8 cellular contexts compared by ENCODE assay signal in the genomic region with DNA sequence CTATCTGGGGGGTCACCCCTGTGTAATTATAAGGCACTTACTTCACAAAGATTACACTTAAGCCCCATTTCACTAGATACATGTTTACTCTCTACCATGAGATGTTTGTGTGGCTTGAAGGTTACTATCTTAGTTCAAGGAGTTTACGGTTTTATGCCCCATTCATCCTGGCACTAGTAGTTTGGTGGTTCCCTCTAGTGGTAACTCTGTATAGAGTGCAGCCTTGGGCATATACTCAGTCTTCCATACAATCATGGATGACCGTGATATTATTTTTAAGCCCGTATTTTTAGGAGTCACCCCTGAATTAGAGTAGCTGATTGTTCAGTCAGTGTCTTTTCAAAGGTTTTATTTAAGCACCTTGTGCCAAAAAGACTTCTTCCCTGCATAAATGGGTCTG.
DNase-seq lines count a peak whose midpoint lies in the region; ATAC-seq and TF ChIP-seq lines count a peak whose summit lies in the region.

No MANE protein-coding gene starts in this region.

- WGBS in gastroesophageal sphincter (ENCODE audit: low coverage in 1 of 2), 2 donors: 33% methylated on average over 3 of the region's 3 CpGs; no CpG with 5 or more reads in 1 of the 2 donors

- no peaks in the 10 kb centered on the region for H3K4me1 Mint-ChIP-seq in endothelial cell (ENCODE audit: unreplicated experiment)

- H3K27me3 Mint-ChIP-seq in endothelial cell (ENCODE audit: unreplicated experiment): no peaks in the 10 kb centered on the region

- H3K4me1 ChIP-seq in gastroesophageal sphincter: no peaks in the 10 kb centered on the region

- no peaks in the 10 kb centered on the region for H3K27me3 ChIP-seq in gastroesophageal sphincter

- DNase-seq in ACHN (peak; percentile 4), LNCaP clone FGC (ENCODE audit: low read depth) (no peak), endothelial cell (ENCODE audit: low spot score) (no peak), superior temporal gyrus (ENCODE audit: extremely low spot score) (no peak), NCI-H524 treated with DMSO at 0.1 percent for 48 hours (lab: John Stamatoyannopoulos, UW) (no peak), NCI-H2227 (lab: John Stamatoyannopoulos, UW; ENCODE audit: unreplicated experiment) (no peak)

- in situ Hi-C loops in ACHN (cut with HindIII; ENCODE audit: low pct_ligation_motif_present, low pct_unique_long_range_greater_than_20kb, low sequenced_read_pairs): no loop called here

- no peak overlapping the region for H3K4me3 Mint-ChIP-seq in endothelial cell (ENCODE audit: unreplicated experiment)

- no peak for TF ChIP-seq POLR2A in gastroesophageal sphincter (IDR thresholded peaks at IDR 0.05)

- H3K36me3 ChIP-seq in gastroesophageal sphincter: no peaks in the 10 kb centered on the region

- no peaks in the 10 kb centered on the region for H3K9me3 ChIP-seq in gastroesophageal sphincter

- H3K36me3 Mint-ChIP-seq in endothelial cell (ENCODE audit: low read depth, unreplicated experiment): no peaks in the 10 kb centered on the region

- H3K27ac ChIP-seq in gastroesophageal sphincter: no peak overlapping the region

- peak; percentile 63 for TF ChIP-seq CTCF in LNCaP clone FGC (IDR thresholded peaks at IDR 0.05; ENCODE audit: control insufficient read depth, extremely low read depth, insufficient read depth)
- TF ChIP-seq CTCF in endothelial cell (IDR thresholded peaks at IDR 0.05; ENCODE audit: unreplicated experiment): peak; percentile 39
- no peak for TF ChIP-seq CTCF in gastroesophageal sphincter (IDR thresholded peaks at IDR 0.05)

- no peaks in the 10 kb centered on the region for H3K9me3 Mint-ChIP-seq in endothelial cell (ENCODE audit: unreplicated experiment)

- no peak for TF ChIP-seq EP300 in gastroesophageal sphincter (IDR thresholded peaks at IDR 0.05)

- ATAC-seq in GM18868 (IDR thresholded peaks at IDR 0.05; ENCODE audit: unreplicated experiment) (peak; percentile 89), gastroesophageal sphincter (no peak)

- no peak overlapping the region for H3K4me3 ChIP-seq in LNCaP clone FGC (ENCODE audit: low read depth, low read length)
- no peak overlapping the region for H3K4me3 ChIP-seq in gastroesophageal sphincter

- no peak overlapping the region for H3K27ac Mint-ChIP-seq in endothelial cell (ENCODE audit: unreplicated experiment)

Comparison
In these comparisons a context has a peak if more than half of its experiments do, and no peak if none do; other contexts are left out.
1. CTCF ChIP-seq: peak in LNCaP clone FGC (single experiment) and endothelial cell (single experiment); none in gastroesophageal sphincter (0 of 4).